In the genomic region with DNA sequence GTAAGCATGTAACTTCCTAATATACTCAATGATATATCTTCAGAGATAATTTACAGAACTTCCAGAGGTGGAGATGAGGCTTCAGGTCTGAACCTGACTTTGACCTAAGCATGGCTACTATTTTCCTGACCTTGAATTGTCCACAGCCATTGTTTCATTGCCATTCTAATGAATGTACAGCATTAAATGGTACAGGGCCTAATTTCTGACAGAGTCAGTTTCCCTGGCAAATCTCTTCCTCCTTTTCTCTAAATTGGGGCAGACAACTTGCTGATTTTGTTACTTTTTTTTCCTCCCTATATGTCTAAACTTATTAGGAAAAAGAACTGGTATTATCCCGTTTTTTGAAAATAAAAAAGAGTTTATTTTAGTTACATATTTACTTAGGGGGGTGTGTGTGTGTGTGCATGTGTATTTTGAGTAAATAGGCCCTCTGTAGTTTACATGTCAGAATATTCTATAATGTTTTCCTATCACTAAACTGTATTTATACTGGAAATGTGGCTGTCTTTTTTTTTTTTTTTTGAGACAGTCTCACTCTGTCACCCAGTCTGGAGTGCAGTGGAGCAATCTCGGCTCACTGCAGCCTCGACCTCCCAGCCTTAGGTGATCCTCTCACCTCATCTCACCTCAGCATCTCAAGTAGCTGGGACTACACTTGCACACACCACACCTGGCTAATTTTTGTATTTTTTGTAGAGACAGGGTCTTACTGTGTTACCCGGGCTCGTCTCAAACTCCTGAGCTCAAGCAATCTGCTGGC, we compare ENCODE assay signal across 2 cellular contexts.
TF ChIP-seq lines count a peak whose summit lies in the region.

No MANE protein-coding gene starts in this region.

TF ChIP-seq in A549, 52 proteins besides CTCF, POLR2A, EP300 and RAD21:
- TF ChIP-seq USF2 (IDR thresholded peaks at IDR 0.05) (no peak), RNF2 (IDR thresholded peaks at IDR 0.05; ENCODE audit: borderline replicate concordance, low read depth) (no peak), SMC3 (IDR thresholded peaks at IDR 0.05) (no peak), PHF8 (IDR thresholded peaks at IDR 0.05; ENCODE audit: borderline replicate concordance, low read depth) (no peak), RCOR1 (IDR thresholded peaks at IDR 0.05; ENCODE audit: low read depth, low read length) (no peak), CBX2 (IDR thresholded peaks at IDR 0.05; ENCODE audit: borderline replicate concordance, low read depth) (no peak), BHLHE40 (IDR thresholded peaks at IDR 0.05; ENCODE audit: low read depth, low read length) (no peak)
TF ChIP-seq in A549: peak in this region for 0.

TF ChIP-seq in endothelial cell of umbilical vein, 7 proteins besides CTCF, POLR2A, EP300 and RAD21 (continued from another document):
- TF ChIP-seq MYC (IDR thresholded peaks at IDR 0.05; ENCODE audit: low read depth, low read length), result no peak
- TF ChIP-seq FOS (IDR thresholded peaks at IDR 0.05; ENCODE audit: borderline replicate concordance, insufficient read depth, low read length), result no peak
- TF ChIP-seq GATA2 (IDR thresholded peaks at IDR 0.05; ENCODE audit: insufficient read depth, insufficient read length, low read depth, low read length), result no peak
- no peak for TF ChIP-seq EZH2 (IDR thresholded peaks at IDR 0.05; ENCODE audit: borderline replicate concordance, low read depth, low read length, severe bottlenecking)
